Comparison of ENCODE assay signal across 17 cellular contexts in genomic region chr22:44369241-44369652, GRCh38. TPM values are rescaled to one million over a fixed set of nuclear protein-coding genes. Genes with fewer than 3 reads are reported as not detected.
A peak's percentile ranks its signal among the peaks of the same experiment; 100 is the strongest.
DNase-seq lines count a peak whose midpoint lies in the region; FAIRE-seq and TF ChIP-seq lines count a peak whose summit lies in the region.
"Had no signal": no experiment of that assay in that cellular context is flagged by ENCODE, and none has a peak within 500 bp of the region (broad histone marks: within the 10 kb centered on the region; RNA-seq: fewer than 3 reads in every experiment).

No MANE protein-coding gene starts in this region.

- H2BK12ac ChIP-seq in H1 (ENCODE audit: low read depth, low read length) (no peak overlapping the region), neuronal stem cell (ENCODE audit: low read length) (no peak overlapping the region)

- no peak overlapping the region for H4K8ac ChIP-seq in H1 (ENCODE audit: extremely low read depth, insufficient read depth, low read length)
- H4K8ac ChIP-seq in neuronal stem cell (ENCODE audit: low read depth, low read length), result no peak overlapping the region

- no peak overlapping the region for H3K4ac ChIP-seq in H1 (replicated peaks; ENCODE audit: insufficient read length, low read depth, low read length)
- H3K4ac ChIP-seq in neuronal stem cell (ENCODE audit: low read length), result no peak overlapping the region

- no peak for DNase-seq in GM12864 (ENCODE audit: low read depth)
- DNase-seq in MM.1S, result no peak
- DNase-seq in H1 (ENCODE audit: low read depth in 1 of 2, low spot score in 2 of 2), result peak; percentile 31 to 92
- DNase-seq in neuronal stem cell (ENCODE audit: low spot score), result no peak
- no peak for DNase-seq in HT-29 (ENCODE audit: low spot score)
- DNase-seq in A172 (ENCODE audit: low spot score), result no peak
- no peak for DNase-seq in activated T-helper 2 cell treated with anti-CD3 and anti-CD28 coated beads, Interferon-gamma antibody, Interleukin-2, Interleukin-4, amounts not matched to agents 10 μg/mL and 5 μg/mL and 100 μg/mL, durations not matched to agents 14 hours and 24 hours and 36 hours (ENCODE audit: low spot score)
- DNase-seq in activated CD4-positive, alpha-beta T cell treated with anti-CD3 and anti-CD28 coated beads, Interleukin-2, amount 50 U/mL, for 48 hours, result no peak
- DNase-seq: GM23248; NCI-H1092; stimulated activated CD4-positive, alpha-beta T cell treated with anti-CD3 and anti-CD28 coated beads, Interleukin-15, amount 100 ng/mL, for 24 hours; T1000 had no signal

- H3K27me3 ChIP-seq in MM.1S (replicated peaks; ENCODE audit: insufficient read depth, low read length), result peaks cover 83% of the 10 kb centered on the region
- 0 out of 7 replicates have a peak, but pooled peaks cover 0 to under 1% (median 0%) of the 10 kb centered on the region in 4 experiments for H3K27me3 ChIP-seq in H1 (replicated peaks in 1 of 4; ENCODE audit: control insufficient read depth in 3 of 4, extremely low read depth in 1 of 4, insufficient read depth in 3 of 4, low read length in 3 of 4)
- H3K27me3 ChIP-seq in neuronal stem cell (ENCODE audit: control insufficient read depth in 3 of 3, insufficient read depth in 3 of 3, low read depth in 1 of 3, low read length in 3 of 3), result peaks cover 0 to 6% (median 0%) of the 10 kb centered on the region in 3 experiments
- H3K27me3 ChIP-seq: tibial nerve had no signal

- no peak overlapping the region for H2BK20ac ChIP-seq in H1 (ENCODE audit: low read length)

- no peak overlapping the region for H3K4me3 Mint-ChIP-seq in activated T-helper 2 cell treated with anti-CD3 and anti-CD28 coated beads, Interferon-gamma antibody, Interleukin-2, Interleukin-4, amounts not matched to agents 10 μg/mL and 5 μg/mL and 100 μg/mL, durations not matched to agents 14 hours and 24 hours and 36 hours (ENCODE audit: low read depth)
- H3K4me3 Mint-ChIP-seq: activated naive CD8-positive, alpha-beta T cell; dendritic cell treated with granulocyte-macrophage colony-stimulating factor and Interleukin-4, amounts not matched to agents 40 ng/mL and 50 ng/mL, for 4 days had no signal

- H3K9ac ChIP-seq in MM.1S (ENCODE audit: low read length) (no peak overlapping the region), H1 (replicated peaks in 1 of 4; ENCODE audit: extremely low read depth in 1 of 4, low read depth in 3 of 4, low read length in 3 of 4) (no peak overlapping the region), neuronal stem cell (ENCODE audit: low read depth, low read length, poor library complexity) (no peak overlapping the region)
- H3K9ac ChIP-seq: GM23248 had no signal

- H2AK5ac ChIP-seq in H1 (ENCODE audit: low read depth, low read length), result no peak overlapping the region
- peak overlapping the region; percentile 36 for H2AK5ac ChIP-seq in neuronal stem cell (ENCODE audit: low read depth, low read length)

- H2BK15ac ChIP-seq in H1 (ENCODE audit: low read length) (no peak overlapping the region), neuronal stem cell (ENCODE audit: low read length) (no peak overlapping the region)

- H3K79me2 ChIP-seq in MM.1S (ENCODE audit: low read length) (no peaks in the 10 kb centered on the region), H1 (ENCODE audit: control insufficient read depth in 1 of 2, insufficient read depth in 2 of 2, low read length in 2 of 2) (no peaks in the 10 kb centered on the region)

- H4K20me1 ChIP-seq in MM.1S (ENCODE audit: insufficient read depth, low read length) (no peaks in the 10 kb centered on the region), H1 (replicated peaks in 1 of 2; ENCODE audit: control insufficient read depth in 1 of 2, insufficient read depth in 2 of 2, low read length in 2 of 2) (no peaks in the 10 kb centered on the region)

- H3K36me3 ChIP-seq in MM.1S (replicated peaks; ENCODE audit: insufficient read depth, low read length), result no peaks in the 10 kb centered on the region
- H3K36me3 ChIP-seq in H1 (ENCODE audit: control insufficient read depth in 2 of 4, insufficient read depth in 4 of 4, low read length in 3 of 4), result no peaks in the 10 kb centered on the region
- H3K36me3 ChIP-seq in neuronal stem cell (replicated peaks in 1 of 2; ENCODE audit: control insufficient read depth in 2 of 2, insufficient read depth in 2 of 2, low read length in 2 of 2), result no peaks in the 10 kb centered on the region
- H3K36me3 ChIP-seq: tibial nerve had no signal

- H3K23me2 ChIP-seq in H1 (ENCODE audit: low read depth, low read length), result no peaks in the 10 kb centered on the region

- H3K4me1 Mint-ChIP-seq in activated T-helper 2 cell treated with anti-CD3 and anti-CD28 coated beads, Interferon-gamma antibody, Interleukin-2, Interleukin-4, amounts not matched to agents 10 μg/mL and 5 μg/mL and 100 μg/mL, durations not matched to agents 14 hours and 24 hours and 36 hours (ENCODE audit: low read depth), result no peaks in the 10 kb centered on the region

- no peak for TF ChIP-seq POLR2A in H1 (IDR thresholded peaks at IDR 0.05; ENCODE audit: control extremely low read depth in 1 of 2, low read depth in 2 of 2, low read length in 2 of 2)

- TF ChIP-seq RAD21 in H1 (IDR thresholded peaks at IDR 0.05 in 1 of 2, conservative IDR thresholded peaks at IDR 0.05 in 1 of 2; ENCODE audit: low read depth in 2 of 2, low read length in 2 of 2), result peak; percentile 72 to 81

- H3K23ac ChIP-seq in H1 (ENCODE audit: insufficient read length) (no peak overlapping the region), neuronal stem cell (ENCODE audit: low read depth, low read length, poor library complexity) (no peak overlapping the region)

- peak; percentile 45 for FAIRE-seq in H1 (lab: Jason Lieb, UNC)
- FAIRE-seq: GM19239 had no signal

- TF ChIP-seq CTCF in GM12864 (IDR thresholded peaks at IDR 0.05; ENCODE audit: low read depth, low read length, missing control alignments) (peak; percentile 6), MM.1S (IDR thresholded peaks at IDR 0.05; ENCODE audit: low read length) (peak; percentile 39), H1 (IDR thresholded peaks at IDR 0.05; ENCODE audit: control extremely low read depth in 1 of 3, insufficient read depth in 1 of 3, low read depth in 1 of 3, low read length in 3 of 3) (peak; percentile 74 to 87 (median 86))

- no peaks in the 10 kb centered on the region for H3K9me2 ChIP-seq in MM.1S (replicated peaks; ENCODE audit: insufficient read depth, low read length)

- H2BK120ac ChIP-seq in H1 (replicated peaks; ENCODE audit: low read depth, low read length), result no peak overlapping the region
- no peak overlapping the region for H2BK120ac ChIP-seq in neuronal stem cell (ENCODE audit: low read depth, low read length)

- WGBS in H1 (ENCODE audit: extremely low coverage in 1 of 2, insufficient coverage in 1 of 2, insufficient read length in 1 of 2, insufficient replicate concordance in 2 of 2, low coverage in 1 of 2, low lambda C conversion rate in 2 of 2, missing lambda C conversion rate in 1 of 2), 2 experiments, result 60% methylated on average over 16 of the region's 16 CpGs; no CpG with 5 or more reads in 1 of the 2 experiments
- WGBS in neuronal stem cell (ENCODE audit: extremely low coverage in 2 of 2, insufficient read length in 2 of 2, insufficient replicate concordance in 1 of 2), 2 donors, result no CpG with 5 or more reads among the region's 16 CpGs

- H3K27ac Mint-ChIP-seq in activated T-helper 2 cell treated with anti-CD3 and anti-CD28 coated beads, Interferon-gamma antibody, Interleukin-2, Interleukin-4, amounts not matched to agents 10 μg/mL and 5 μg/mL and 100 μg/mL, durations not matched to agents 14 hours and 24 hours and 36 hours, result no peak overlapping the region
- H3K27ac Mint-ChIP-seq: activated naive CD8-positive, alpha-beta T cell; dendritic cell treated with granulocyte-macrophage colony-stimulating factor and Interleukin-4, amounts not matched to agents 40 ng/mL and 50 ng/mL, for 4 days had no signal

- peaks cover 4% of the 10 kb centered on the region for H3K9me3 Mint-ChIP-seq in activated T-helper 2 cell treated with anti-CD3 and anti-CD28 coated beads, Interferon-gamma antibody, Interleukin-2, Interleukin-4, amounts not matched to agents 10 μg/mL and 5 μg/mL and 100 μg/mL, durations not matched to agents 14 hours and 24 hours and 36 hours

- intact Hi-C loops in activated T-helper 2 cell treated with anti-CD3 and anti-CD28 coated beads, Interferon-gamma antibody, Interleukin-2, Interleukin-4, amounts not matched to agents 10 μg/mL and 5 μg/mL and 100 μg/mL, durations not matched to agents 14 hours and 24 hours and 36 hours (cut with micrococcal nuclease), result no loop called here

- H3K27ac ChIP-seq in MM.1S (ENCODE audit: low read length) (no peak overlapping the region), H1 (ENCODE audit: low read depth, low read length) (no peak overlapping the region), neuronal stem cell (replicated peaks; ENCODE audit: low read length) (no peak overlapping the region)
- H3K27ac ChIP-seq: GM23248, tibial nerve had no signal

- H2AFZ ChIP-seq in MM.1S (ENCODE audit: low read length) (no peak overlapping the region), H1 (ENCODE audit: low read length) (no peak overlapping the region), neuronal stem cell (ENCODE audit: low read length) (no peak overlapping the region)
- H2AFZ ChIP-seq: GM23248 had no signal

- POLR2A ChIA-PET in H1 (lab: Charles Lee; ENCODE audit: partially characterized antibody), result interaction anchor here (0.7 to 1.5 kb wide), 3 partner anchors 17 to 127 kb away, joined by 3 read pairs; no protein-coding TSS in a partner anchor

- no peaks in the 10 kb centered on the region for H3K9me3 ChIP-seq in MM.1S (replicated peaks; ENCODE audit: insufficient read depth, low read length)
- peaks cover 0 to 3% of the 10 kb centered on the region in 2 experiments; a peak in 2 of 4 replicates for H3K9me3 ChIP-seq in H1 (ENCODE audit: insufficient read depth in 2 of 2, low read depth in 1 of 2, low read length in 1 of 2)
- H3K9me3 ChIP-seq in neuronal stem cell (replicated peaks in 1 of 2; ENCODE audit: control insufficient read depth in 2 of 2, insufficient read depth in 1 of 2, low read depth in 1 of 2, low read length in 2 of 2), result peaks cover 0 to 2% of the 10 kb centered on the region in 2 donors

- H4K91ac ChIP-seq in H1 (replicated peaks; ENCODE audit: insufficient read length, low read length) (no peak overlapping the region), neuronal stem cell (ENCODE audit: low read depth, low read length, poor library complexity) (no peak overlapping the region)

- no peak overlapping the region for H3K56ac ChIP-seq in H1 (replicated peaks; ENCODE audit: insufficient read length, low read depth, low read length)

- no peak overlapping the region for H3K18ac ChIP-seq in H1 (ENCODE audit: extremely low read depth, low read length)
- peak overlapping the region; percentile 8 for H3K18ac ChIP-seq in neuronal stem cell (ENCODE audit: low read length)

- H3K4me1 ChIP-seq in MM.1S (ENCODE audit: low read length), result no peaks in the 10 kb centered on the region
- H3K4me1 ChIP-seq in H1 (replicated peaks in 1 of 4; ENCODE audit: control insufficient read depth in 3 of 4, insufficient read depth in 4 of 4, low read length in 3 of 4), result no peaks in the 10 kb centered on the region; a peak in 3 of 7 replicates
- peaks cover 17 to 21% of the 10 kb centered on the region in 2 donors for H3K4me1 ChIP-seq in neuronal stem cell (ENCODE audit: control insufficient read depth in 2 of 2, insufficient read depth in 1 of 2, low read depth in 1 of 2, low read length in 2 of 2)

- no peaks in the 10 kb centered on the region for H3K36me3 Mint-ChIP-seq in activated T-helper 2 cell treated with anti-CD3 and anti-CD28 coated beads, Interferon-gamma antibody, Interleukin-2, Interleukin-4, amounts not matched to agents 10 μg/mL and 5 μg/mL and 100 μg/mL, durations not matched to agents 14 hours and 24 hours and 36 hours (ENCODE audit: low read depth)
- H3K36me3 Mint-ChIP-seq: activated naive CD8-positive, alpha-beta T cell had no signal

- CTCF ChIA-PET in H1 (lab: Charles Lee; ENCODE audit: partially characterized antibody), result interaction anchor here (0.6 to 7.0 kb wide), 34 partner anchors 9 to 534 kb away, joined by 3 to 59 read pairs (median 3); no protein-coding TSS in a partner anchor

- peaks cover 2% of the 10 kb centered on the region for H3K27me3 Mint-ChIP-seq in activated T-helper 2 cell treated with anti-CD3 and anti-CD28 coated beads, Interferon-gamma antibody, Interleukin-2, Interleukin-4, amounts not matched to agents 10 μg/mL and 5 μg/mL and 100 μg/mL, durations not matched to agents 14 hours and 24 hours and 36 hours (ENCODE audit: low read depth)
- H3K27me3 Mint-ChIP-seq: dendritic cell treated with granulocyte-macrophage colony-stimulating factor and Interleukin-4, amounts not matched to agents 40 ng/mL and 50 ng/mL, for 4 days had no signal

- no peak for TF ChIP-seq EP300 in H1 (IDR thresholded peaks at IDR 0.05; ENCODE audit: borderline replicate concordance in 1 of 2, low read depth in 2 of 2, low read length in 2 of 2)

- H3K79me1 ChIP-seq in H1 (ENCODE audit: low read depth, low read length), result no peaks in the 10 kb centered on the region
- H3K79me1 ChIP-seq in neuronal stem cell (ENCODE audit: low read depth, low read length), result peaks cover 2% of the 10 kb centered on the region

- H3K14ac ChIP-seq in H1 (ENCODE audit: insufficient read length) (no peak overlapping the region), neuronal stem cell (ENCODE audit: low read length) (no peak overlapping the region)

- no peaks in the 10 kb centered on the region for H3F3A ChIP-seq in MM.1S (ENCODE audit: insufficient read depth, low read length)

- H4K5ac ChIP-seq in H1 (ENCODE audit: insufficient read length, low read depth, low read length), result no peak overlapping the region

- H3K4me2 ChIP-seq in MM.1S (ENCODE audit: low read depth, low read length) (no peak overlapping the region), H1 (ENCODE audit: insufficient read depth in 1 of 2, low read depth in 2 of 2, low read length in 2 of 2) (no peak overlapping the region), neuronal stem cell (ENCODE audit: insufficient read depth, low read length, poor library complexity, severe bottlenecking) (no peak overlapping the region)

- H2BK5ac ChIP-seq in H1 (ENCODE audit: low read depth, low read length) (no peak overlapping the region), neuronal stem cell (ENCODE audit: low read length) (no peak overlapping the region)

- H3K4me3 ChIP-seq in GM12864 (ENCODE audit: low read depth, low read length) (no peak overlapping the region), MM.1S (ENCODE audit: low read length) (no peak overlapping the region), H1 (ENCODE audit: extremely low read depth in 1 of 4, insufficient read depth in 2 of 4, low read depth in 3 of 4, low read length in 4 of 4) (no peak overlapping the region), neuronal stem cell (ENCODE audit: low read length in 2 of 2) (no peak overlapping the region)
- H3K4me3 ChIP-seq: GM23248, tibial nerve had no signal

RNA-seq across cellular contexts. Expression of gene SHISAL1, which starts 56.5 kb away (rescaled TPM):
- total RNA-seq in H1 (2021; fragmentation: NEBNext Ultra II Directional; extraction: Animal tissue kit (Norgen Biotek cat#: 25700)), result 5.4 and 5.8 TPM in 2 replicates
- 2.4 and 3.7 TPM in 2 replicates for polyA plus RNA-seq in H1 (2011; rRNA removed)
- polyA plus RNA-seq in H1 (2011; cell fraction: cytosol; rRNA removed), result 2.7 TPM
- polyA plus RNA-seq in H1 (2011; cell fraction: nucleus; rRNA removed), result 3.0 TPM
- 4.3 to 5.6 TPM (median 5.0 TPM) in 4 replicates for polyA plus RNA-seq in H1 (2012, experiment 1 of 2)
- 3.5 TPM for polyA plus RNA-seq in H1 (2012, experiment 2 of 2)
- polyA plus RNA-seq in H1 (2013, experiment 1 of 2), result 2.3 TPM
- 2.5 TPM for polyA plus RNA-seq in H1 (2013, experiment 2 of 2)
- polyA minus RNA-seq in H1 (2011; rRNA and poly(A)+ RNA removed), result 7.7 and 11.4 TPM in 2 replicates
- 2.6 TPM for polyA minus RNA-seq in H1 (2011; cell fraction: cytosol; rRNA and poly(A)+ RNA removed)
- 2.2 TPM for polyA minus RNA-seq in H1 (2011; cell fraction: nucleus; rRNA and poly(A)+ RNA removed)
- polyA plus RNA-seq in neuronal stem cell (2013, experiment 1 of 2), result 3.6 TPM
- 3.6 TPM for polyA plus RNA-seq in neuronal stem cell (2013, experiment 2 of 2)
- not detected in 2 replicates for total RNA-seq in HT-29 (2014; rRNA removed; shearing (Covaris generic))
- total RNA-seq in A172 (2014; rRNA removed; shearing (Covaris generic)), result 2.6 and 3.1 TPM in 2 replicates
- not detected in 2 replicates for total RNA-seq in activated T-helper 2 cell treated with anti-CD3 and anti-CD28 coated beads, Interferon-gamma antibody, Interleukin-2, Interleukin-4, amounts not matched to agents 10 μg/mL and 5 μg/mL and 100 μg/mL, durations not matched to agents 14 hours and 24 hours and 36 hours
- total RNA-seq: activated CD8-positive, alpha-beta memory T cell treated with anti-CD3 and anti-CD28 coated beads for 36 hours had no signal

Comparison
In these comparisons a context has a peak if more than half of its experiments do, and no peak if none do; other contexts are left out.
1. DNase-seq: peak in H1 (2 of 2); none in GM12864 (single experiment), MM.1S (single experiment), neuronal stem cell (single experiment), HT-29 (single experiment), A172 (single experiment), activated T-helper 2 cell treated with anti-CD3 and anti-CD28 coated beads, Interferon-gamma antibody, Interleukin-2, Interleukin-4, amounts not matched to agents 10 μg/mL and 5 μg/mL and 100 μg/mL, durations not matched to agents 14 hours and 24 hours and 36 hours (single experiment) and activated CD4-positive, alpha-beta T cell treated with anti-CD3 and anti-CD28 coated beads, Interleukin-2, amount 50 U/mL, for 48 hours (0 of 2).
2. CTCF ChIP-seq: peak in every context shown above with its lines; median percentile 86 in H1; 39 in MM.1S; 6 in GM12864.